3 cellular contexts compared by ENCODE assay signal in genomic region chr7:68482800-68483199, GRCh38.
"Had no signal": no experiment of that assay in that cellular context is flagged by ENCODE, and none has a peak within 500 bp of the region (broad histone marks: within the 10 kb centered on the region; RNA-seq: fewer than 3 reads in every experiment).

No MANE protein-coding gene starts in this region.

- H3K4me3 ChIP-seq: GM12878 had no signal

- DNase-seq: GDM1, GF-D8 had no signal

- ATAC-seq: GM12878 had no signal
